18 cellular contexts compared by ENCODE assay signal in the genomic region with DNA sequence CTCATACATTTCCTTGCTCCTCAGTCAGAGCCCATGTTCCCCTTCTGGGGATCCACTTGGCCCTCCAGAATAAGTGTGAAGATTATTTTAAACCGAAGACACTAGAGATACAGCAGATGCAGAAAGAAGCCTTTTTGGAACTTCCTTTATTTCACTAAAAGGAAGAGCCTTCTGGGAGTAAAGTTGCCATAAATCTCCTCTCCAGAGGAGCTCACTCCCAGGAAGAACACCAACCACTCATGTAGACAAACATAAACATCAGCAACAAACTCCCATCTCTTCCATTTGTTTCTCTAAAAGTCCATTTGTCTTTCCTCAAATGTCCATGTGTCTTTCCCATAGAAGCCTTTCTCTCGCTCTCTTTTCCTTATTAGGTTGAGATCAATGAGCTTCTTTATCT.
"Had no signal": no experiment of that assay in that cellular context is flagged by ENCODE, and none has a peak within 500 bp of the region (broad histone marks: within the 10 kb centered on the region; RNA-seq: fewer than 3 reads in every experiment).

No MANE protein-coding gene starts in this region.

- H3K27me3 ChIP-seq: breast epithelium, spleen, suprapubic skin had no signal

- H3K36me3 Mint-ChIP-seq: activated naive CD8-positive, alpha-beta T cell; naive thymus-derived CD8-positive, alpha-beta T cell had no signal

- H3K27ac Mint-ChIP-seq: activated naive CD8-positive, alpha-beta T cell had no signal

- H3K36me3 ChIP-seq: breast epithelium, spleen, suprapubic skin had no signal

- H3K27ac ChIP-seq: breast epithelium, psoas muscle, spleen, suprapubic skin had no signal

- DNase-seq: activated CD4-positive, alpha-beta T cell treated with anti-CD3 and anti-CD28 coated beads for 1 hour; activated CD4-positive, alpha-beta T cell treated with anti-CD3 and anti-CD28 coated beads, Interleukin-2, amount 50 U/mL, for 48 hours; activated effector memory CD4-positive, alpha-beta T cell treated with anti-CD3 and anti-CD28 coated beads, Interleukin-2, amount 50 U/mL, for 16 hours; activated T-cell treated with anti-CD3 and anti-CD28 coated beads, Interleukin-2, amount 50 U/mL, for 4 hours; aorta; glutamatergic neuron; naive thymus-derived CD8-positive, alpha-beta T cell; occipital lobe; psoas muscle; spleen; stimulated activated CD4-positive, alpha-beta T cell treated with anti-CD3 and anti-CD28 coated beads, Interleukin-1b, Interleukin-23, amount 100 ng/mL, for 48 hours; stimulated activated naive CD8-positive, alpha-beta T cell treated with anti-CD3 and anti-CD28 coated beads, Interleukin-15, Interleukin-2, amounts not matched to agents 100 U/mL and 50 U/mL, for 24 hours had no signal

- ATAC-seq: activated T-cell treated with anti-CD3 and anti-CD28 coated beads, Interleukin-2, amount 50 U/mL, for 4 hours; esophagus mucosa; naive thymus-derived CD8-positive, alpha-beta T cell; psoas muscle; sciatic nerve; stimulated activated naive CD8-positive, alpha-beta T cell treated with anti-CD3 and anti-CD28 coated beads, Interleukin-15, Interleukin-2, amounts not matched to agents 100 U/mL and 50 U/mL, for 24 hours had no signal

- H3K4me3 ChIP-seq: breast epithelium, lung, psoas muscle, spleen, suprapubic skin had no signal

- H3K4me1 ChIP-seq: breast epithelium, psoas muscle, suprapubic skin had no signal

- H3K4me3 Mint-ChIP-seq: activated naive CD8-positive, alpha-beta T cell; activated T-cell treated with anti-CD3 and anti-CD28 coated beads, Interleukin-2, amount 50 U/mL, for 4 hours; naive thymus-derived CD8-positive, alpha-beta T cell had no signal

- H3K9me3 ChIP-seq: breast epithelium, psoas muscle, spleen, suprapubic skin had no signal

- H3K9me3 Mint-ChIP-seq: activated T-cell treated with anti-CD3 and anti-CD28 coated beads, Interleukin-2, amount 50 U/mL, for 4 hours had no signal
